ENCODE assay signal across 13 cellular contexts in the genomic region with DNA sequence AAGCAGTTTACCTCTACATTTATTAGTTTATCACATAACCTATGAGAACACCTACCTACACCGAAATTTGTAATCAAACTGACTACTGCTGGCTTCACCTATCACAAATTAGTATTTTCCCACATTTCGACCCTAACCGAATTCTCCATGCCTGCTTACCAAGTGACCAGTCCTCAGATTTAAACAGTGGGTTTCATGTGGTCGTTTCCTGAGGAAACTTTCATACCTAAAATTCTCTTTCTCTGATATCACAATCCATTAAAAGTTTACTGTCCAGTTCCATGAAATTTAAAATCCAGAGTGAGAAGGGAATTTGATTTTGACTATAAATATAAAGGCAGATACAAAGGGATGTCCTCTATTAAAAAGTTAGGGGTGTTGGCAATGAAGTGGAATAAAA. TPM values are rescaled to one million over a fixed set of nuclear protein-coding genes. Genes with fewer than 3 reads are reported as not detected.
DNase-seq lines count a peak whose midpoint lies in the region; ATAC-seq and TF ChIP-seq lines count a peak whose summit lies in the region.
"Had no signal": no experiment of that assay in that cellular context is flagged by ENCODE, and none has a peak within 500 bp of the region (broad histone marks: within the 10 kb centered on the region; RNA-seq: fewer than 3 reads in every experiment).

No MANE protein-coding gene starts in this region.

- H3K4me1 ChIP-seq in HUES48 (ENCODE audit: control insufficient read depth, insufficient read depth, low read length) (peaks cover 17% of the 10 kb centered on the region), right lobe of liver (peaks cover 0 to 57% (median 25%) of the 10 kb centered on the region in 4 donors), subcutaneous abdominal adipose tissue (ENCODE audit: control insufficient read depth in 5 of 5, insufficient read depth in 5 of 5, low read length in 5 of 5) (peaks cover 4 to 72% (median 63%) of the 10 kb centered on the region in 5 donors)

- DNase-seq in cardiac fibroblast (ENCODE audit: low read depth in 2 of 2) = no peak
- DNase-seq in right lobe of liver = no peak
- DNase-seq in activated T-cell treated with anti-CD3 and anti-CD28 coated beads, Interleukin-2, amount 50 U/mL, for 1 hour = no peak
- no peak for DNase-seq in NCI-H2227 treated with DMSO at 0.1 percent for 48 hours (lab: John Stamatoyannopoulos, UW)
- DNase-seq in activated naive CD4-positive, alpha-beta T cell treated with anti-CD3 and anti-CD28 coated beads, Interleukin-2, amount 50 U/mL, for 72 hours (ENCODE audit: low spot score in 2 of 2) = no peak
- DNase-seq: activated T-cell treated with anti-CD3 and anti-CD28 coated beads for 4 hours; DMS79; effector CD8-positive, alpha-beta T cell; stimulated activated CD4-positive, alpha-beta T cell treated with anti-CD3 and anti-CD28 coated beads, Interleukin-4, amount 100 ng/mL, for 1 hour had no signal

- H3K36me3 ChIP-seq in HUES48 (ENCODE audit: control insufficient read depth, insufficient read depth, low read length) (no peaks in the 10 kb centered on the region), right lobe of liver (no peaks in the 10 kb centered on the region), subcutaneous abdominal adipose tissue (ENCODE audit: control insufficient read depth in 5 of 5, insufficient read depth in 5 of 5, low read length in 5 of 5) (no peaks in the 10 kb centered on the region)

- peak overlapping the region; percentile 72 for H3K4me3 ChIP-seq in HUES48 (ENCODE audit: low read depth, low read length)
- peak overlapping the region; percentile 67 to 89 for H3K4me3 ChIP-seq in cardiac fibroblast (replicated peaks in 1 of 2; ENCODE audit: low read depth in 2 of 2, low read length in 2 of 2)
- peak overlapping the region in 1 of 3 donors; percentile 67 for H3K4me3 ChIP-seq in right lobe of liver
- peak overlapping the region; percentile 79 to 98 (median 83) for H3K4me3 ChIP-seq in subcutaneous abdominal adipose tissue (ENCODE audit: low read depth in 1 of 5, low read length in 5 of 5)
- H3K4me3 ChIP-seq: lung had no signal

- H3K27ac ChIP-seq in HUES48 (ENCODE audit: low read depth, low read length) (no peak overlapping the region), right lobe of liver (peak overlapping the region; percentile 97 to 98 (median 98)), subcutaneous abdominal adipose tissue (ENCODE audit: low read depth, low read length) (peak overlapping the region; percentile 99)

- no peak for TF ChIP-seq CTCF in cardiac fibroblast (IDR thresholded peaks at IDR 0.05; ENCODE audit: low read depth, low read length)
- no peak for TF ChIP-seq CTCF in right lobe of liver (IDR thresholded peaks at IDR 0.05)

- H3K27ac Mint-ChIP-seq in activated naive CD4-positive, alpha-beta T cell treated with anti-CD3 and anti-CD28 coated beads, Interleukin-2, amount 50 U/mL, for 72 hours = no peak overlapping the region

- peaks cover 12% of the 10 kb centered on the region for H3K27me3 ChIP-seq in HUES48 (ENCODE audit: control insufficient read depth, insufficient read depth, low read length)
- no peaks in the 10 kb centered on the region for H3K27me3 ChIP-seq in right lobe of liver
- no peaks in the 10 kb centered on the region for H3K27me3 ChIP-seq in subcutaneous abdominal adipose tissue (ENCODE audit: control insufficient read depth in 5 of 5, insufficient read depth in 4 of 5, low read length in 5 of 5)

- peaks cover 0 to 4% of the 10 kb centered on the region in 2 donors for H3K9me3 Mint-ChIP-seq in activated naive CD4-positive, alpha-beta T cell treated with anti-CD3 and anti-CD28 coated beads, Interleukin-2, amount 50 U/mL, for 72 hours

- intact Hi-C loops in right lobe of liver (cut with DNase I) = no loop called here

- no peak overlapping the region for H3K9ac ChIP-seq in HUES48 (ENCODE audit: low read depth, low read length)
- H3K9ac ChIP-seq in subcutaneous abdominal adipose tissue (ENCODE audit: low read length in 5 of 5) = peak overlapping the region; percentile 66 to 94 (median 84)

- ATAC-seq in right lobe of liver (no peak), HG03520 (IDR thresholded peaks at IDR 0.05; ENCODE audit: unreplicated experiment) (no peak)
- ATAC-seq in activated naive CD4-positive, alpha-beta T cell treated with anti-CD3 and anti-CD28 coated beads, Interleukin-2, amount 50 U/mL, for 72 hours = no peak

- no peak for TF ChIP-seq POLR2A in right lobe of liver (IDR thresholded peaks at IDR 0.05)

- H3K9me3 ChIP-seq in HUES48 (ENCODE audit: control insufficient read depth, insufficient read depth, low read length) = no peaks in the 10 kb centered on the region
- no peaks in the 10 kb centered on the region for H3K9me3 ChIP-seq in right lobe of liver
- no peaks in the 10 kb centered on the region for H3K9me3 ChIP-seq in subcutaneous abdominal adipose tissue (ENCODE audit: control insufficient read depth in 5 of 5, low read length in 5 of 5)

- WGBS in right lobe of liver (ENCODE audit: insufficient coverage, low coverage, low lambda C conversion rate, missing lambda C conversion rate) = 12% methylated on average over 4 of the region's 4 CpGs

- peaks cover 0 to 15% of the 10 kb centered on the region in 2 donors for H3K36me3 Mint-ChIP-seq in activated naive CD4-positive, alpha-beta T cell treated with anti-CD3 and anti-CD28 coated beads, Interleukin-2, amount 50 U/mL, for 72 hours

RNA-seq across cellular contexts. Expression of a gene that starts 1.9 kb away (rescaled TPM):
- total RNA-seq in right lobe of liver = 100 to 1,000 TPM in 1 of 6 experiments, 10 to 100 TPM in 5; 22.7 to 196 (median 57.6) TPM
- 1 to 10 TPM in 1 of 2 donors, not detected in 1; 4.6 TPM for total RNA-seq in activated naive CD4-positive, alpha-beta T cell treated with anti-CD3 and anti-CD28 coated beads, Interleukin-2, amount 50 U/mL, for 72 hours

Comparison
In these comparisons a context has a peak if more than half of its experiments do, and no peak if none do; other contexts are left out.
1. RNA of a gene that starts 1.9 kb away (total RNA-seq): 22.7 to 196 TPM in right lobe of liver; 4.6 TPM in activated naive CD4-positive, alpha-beta T cell treated with anti-CD3 and anti-CD28 coated beads, Interleukin-2, amount 50 U/mL, for 72 hours; every median in the first group is over 4 times any median in the second.